17 cellular contexts compared by ENCODE assay signal in the genomic region with DNA sequence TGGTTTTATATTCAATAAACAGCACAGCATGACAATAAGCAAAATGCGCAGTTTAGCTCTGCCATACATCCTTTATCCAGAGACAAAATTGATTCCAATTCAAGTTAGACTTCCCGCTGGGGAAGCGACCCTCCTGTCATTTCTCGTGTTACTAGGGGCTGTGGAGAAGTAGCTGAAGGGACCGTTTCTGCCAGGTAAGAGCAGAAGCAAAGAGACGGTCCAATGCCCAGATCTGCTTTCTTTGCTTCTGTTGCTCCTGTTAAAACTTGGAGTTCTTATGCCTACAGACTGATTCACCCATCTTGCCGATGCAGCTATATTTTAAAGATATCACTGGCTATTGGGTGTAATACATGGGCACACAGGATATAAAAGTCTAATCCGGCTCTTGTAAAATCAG.
"Had no signal": no experiment of that assay in that cellular context is flagged by ENCODE, and none has a peak within 500 bp of the region (broad histone marks: within the 10 kb centered on the region; RNA-seq: fewer than 3 reads in every experiment).

No MANE protein-coding gene starts in this region.

- H3K4me3 ChIP-seq: dorsolateral prefrontal cortex, heart right ventricle, left lung, lower lobe of right lung, ovary, suprapubic skin, tibial nerve had no signal

- H3K4me1 ChIP-seq: left lung, lower lobe of right lung, tibial nerve had no signal

- H3K36me3 ChIP-seq: heart right ventricle, left lung, lower lobe of right lung, neutrophil, ovary, suprapubic skin, tibial nerve had no signal

- DNase-seq: cortex of kidney; dorsolateral prefrontal cortex; effector CD8-positive, alpha-beta T cell; heart right ventricle; hypothalamus; left lung; lower lobe of right lung; mesendoderm; naive B cell; ovary; right cardiac atrium; small intestine; stimulated activated CD4-positive, alpha-beta T cell treated with anti-CD3 and anti-CD28 coated beads, Interleukin-12 subunit alpha, Interleukin-12 subunit beta, amount 100 ng/mL, for 4 hours; stimulated activated naive CD4-positive, alpha-beta T cell treated with Interleukin-2 at 50 U/mL for 16 hours had no signal

- H3K27ac ChIP-seq: dorsolateral prefrontal cortex, left lung, lower lobe of right lung, neutrophil, ovary, suprapubic skin, tibial nerve had no signal

- H3K27me3 ChIP-seq: heart right ventricle, left lung, neutrophil, ovary, suprapubic skin, tibial nerve had no signal

- H3K9me3 ChIP-seq: neutrophil had no signal
